In the genomic region with DNA sequence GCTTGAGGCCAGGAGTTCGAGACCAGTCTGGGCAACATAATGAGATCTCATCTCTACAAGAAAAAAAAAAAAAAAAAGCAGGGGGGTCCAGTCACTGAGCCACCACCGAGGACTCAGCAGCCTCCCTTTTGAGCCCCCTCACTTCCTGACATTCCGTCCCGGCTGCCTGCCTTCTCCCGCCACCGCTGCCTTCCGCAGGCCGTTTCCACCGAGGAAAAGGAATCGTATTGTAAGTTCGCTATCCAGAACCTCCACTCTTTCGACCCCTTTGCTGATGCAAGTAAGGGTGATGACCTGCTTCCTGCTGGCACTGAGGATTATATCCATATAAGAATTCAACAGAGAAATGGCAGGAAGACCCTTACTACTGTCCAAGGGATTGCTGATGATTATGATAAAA, we compare ENCODE assay signal across 32 cellular contexts.
"Had no signal": no experiment of that assay in that cellular context is flagged by ENCODE, and none has a peak within 500 bp of the region (broad histone marks: within the 10 kb centered on the region; RNA-seq: fewer than 3 reads in every experiment).

No MANE protein-coding gene starts in this region.

- H3K4me3 Mint-ChIP-seq: naive thymus-derived CD4-positive, alpha-beta T cell; natural killer cell; nephron; neural progenitor cell; stimulated activated memory B cell treated with anti-CD40 and anti-IgM and Interleukin-4, amounts not matched to agents 10 μg/mL and 1 μg/mL and 100 μg/mL, for 72 hours; stimulated activated naive CD8-positive, alpha-beta T cell treated with anti-CD3 and anti-CD28 coated beads, Interleukin-15, amount 100 ng/mL, for 72 hours; type B pancreatic cell had no signal

- FAIRE-seq: small intestine had no signal

- H3K4me2 ChIP-seq: neural progenitor cell had no signal

- DNase-seq: naive thymus-derived CD4-positive, alpha-beta T cell; natural killer cell; occipital lobe; ovary; posterior cingulate gyrus; psoas muscle; right cardiac atrium; right lobe of liver; sigmoid colon; small intestine; spleen; stimulated activated CD4-positive, alpha-beta T cell treated with anti-CD3 and anti-CD28 coated beads, Interleukin-12 subunit alpha, Interleukin-12 subunit beta, amount 100 ng/mL, for 4 hours; stimulated activated CD4-positive, alpha-beta T cell treated with anti-CD3 and anti-CD28 coated beads, Interleukin-1b, Interleukin-23, amount 100 ng/mL, for 48 hours; stimulated activated CD4-positive, alpha-beta T cell treated with anti-CD3 and anti-CD28 coated beads, Interleukin-4, amount 100 ng/mL, for 1 hour; stimulated activated CD4-positive, alpha-beta T cell treated with anti-CD3 and anti-CD28 coated beads, Interleukin-4, amount 100 ng/mL, for 4 hours; stimulated activated CD8-positive, alpha-beta memory T cell treated with anti-CD3 and anti-CD28 coated beads, Interleukin-4, amount 100 ng/mL, for 48 hours; stimulated activated naive CD4-positive, alpha-beta T cell; stimulated activated naive CD8-positive, alpha-beta T cell treated with anti-CD3 and anti-CD28 coated beads, Interleukin-15, amount 100 ng/mL, for 72 hours; stimulated activated naive CD8-positive, alpha-beta T cell treated with anti-CD3 and anti-CD28 coated beads, Interleukin-15, Interleukin-2, amounts not matched to agents 100 U/mL and 50 U/mL, for 24 hours; substantia nigra; testis; tibial artery; transverse colon; upper lobe of right lung; uterus had no signal

- H2AFZ ChIP-seq: parathyroid adenoma had no signal

- H3K4me1 Mint-ChIP-seq: natural killer cell; stimulated activated naive CD8-positive, alpha-beta T cell treated with anti-CD3 and anti-CD28 coated beads, Interleukin-15, amount 100 ng/mL, for 72 hours had no signal

- H3K9me3 ChIP-seq: ovary, psoas muscle, right lobe of liver, sigmoid colon, spleen, suprapubic skin, testis, tibial artery, transverse colon, upper lobe of right lung, uterus had no signal

- ATAC-seq: naive thymus-derived CD4-positive, alpha-beta T cell; natural killer cell; right cardiac atrium; right lobe of liver; stimulated activated memory B cell treated with anti-CD40 and anti-IgM and Interleukin-4, amounts not matched to agents 10 μg/mL and 1 μg/mL and 100 μg/mL, for 72 hours; stimulated activated naive CD8-positive, alpha-beta T cell treated with anti-CD3 and anti-CD28 coated beads, Interleukin-15, amount 100 ng/mL, for 72 hours; stimulated activated naive CD8-positive, alpha-beta T cell treated with anti-CD3 and anti-CD28 coated beads, Interleukin-15, Interleukin-2, amounts not matched to agents 100 U/mL and 50 U/mL, for 24 hours; upper lobe of right lung had no signal

- H3K36me3 ChIP-seq: neural progenitor cell, ovary, right lobe of liver, sigmoid colon, spleen, suprapubic skin, tibial artery, transverse colon, upper lobe of right lung, uterus had no signal

- H3K9me3 Mint-ChIP-seq: naive thymus-derived CD4-positive, alpha-beta T cell; natural killer cell; nephron; neural progenitor cell; stimulated activated memory B cell treated with anti-CD40 and anti-IgM and Interleukin-4, amounts not matched to agents 10 μg/mL and 1 μg/mL and 100 μg/mL, for 72 hours; stimulated activated naive CD8-positive, alpha-beta T cell treated with anti-CD3 and anti-CD28 coated beads, Interleukin-15, amount 100 ng/mL, for 72 hours; type B pancreatic cell had no signal

- H3K27ac ChIP-seq: neural progenitor cell, ovary, parathyroid adenoma, right lobe of liver, sigmoid colon, suprapubic skin, testis, tibial artery, transverse colon, upper lobe of right lung, uterus had no signal

- H3K4me1 ChIP-seq: parathyroid adenoma, right lobe of liver, sigmoid colon, tibial artery, transverse colon, upper lobe of right lung, uterus had no signal

- H3K4me3 ChIP-seq: neural progenitor cell, ovary, psoas muscle, right lobe of liver, sigmoid colon, suprapubic skin, testis, tibial artery, transverse colon, upper lobe of right lung, uterus had no signal

- H3K36me3 Mint-ChIP-seq: naive thymus-derived CD4-positive, alpha-beta T cell; natural killer cell; neural progenitor cell; stimulated activated memory B cell treated with anti-CD40 and anti-IgM and Interleukin-4, amounts not matched to agents 10 μg/mL and 1 μg/mL and 100 μg/mL, for 72 hours; type B pancreatic cell had no signal

- H3K79me2 ChIP-seq: parathyroid adenoma had no signal

- H3K27me3 ChIP-seq: neural progenitor cell, ovary, right lobe of liver, sigmoid colon, suprapubic skin, testis, transverse colon, upper lobe of right lung, uterus had no signal

- H3K9ac ChIP-seq: neural progenitor cell, parathyroid adenoma had no signal

- H3K27ac Mint-ChIP-seq: natural killer cell; neural progenitor cell; progenitor cell of endocrine pancreas; stimulated activated memory B cell treated with anti-CD40 and anti-IgM and Interleukin-4, amounts not matched to agents 10 μg/mL and 1 μg/mL and 100 μg/mL, for 72 hours; type B pancreatic cell had no signal
